In genomic region chr7:87151701-87152111, GRCh38 we compare ENCODE assay signal across 8 cellular contexts. TPM values are rescaled to one million over a fixed set of nuclear protein-coding genes. Genes with fewer than 3 reads are reported as not detected.
DNase-seq lines count a peak whose midpoint lies in the region; ATAC-seq, FAIRE-seq and TF ChIP-seq lines count a peak whose summit lies in the region.

No MANE protein-coding gene starts in this region.

- H4K20me1 ChIP-seq in H9 (ENCODE audit: control insufficient read depth, insufficient read depth, insufficient read length): no peaks in the 10 kb centered on the region

- H3K27ac ChIP-seq in H9 (ENCODE audit: insufficient read length, low read depth, low read length) (peak overlapping the region; percentile 95), dorsolateral prefrontal cortex (peak overlapping the region; percentile 85 to 100 (median 98))

- H3K9me3 Mint-ChIP-seq in H9 (peaks cover 0 to 4% of the 10 kb centered on the region in 2 experiments; a peak in 1 of 5 replicates), neural crest cell (no peaks in the 10 kb centered on the region)

- peak overlapping the region; percentile 98 to 100 (median 100) for H3K27ac Mint-ChIP-seq in H9
- peak overlapping the region; percentile 99 for H3K27ac Mint-ChIP-seq in neural crest cell (ENCODE audit: unreplicated experiment)

- intact Hi-C loops in dorsolateral prefrontal cortex (cut with DNase I): loop anchor here (1.0 to 5.0 kb wide), 4 partner anchors 68 to 224 kb away; partner anchors contain the start of genes ELAPOR2 (in 1 of the 2) and TMEM243 (in 1 of the 2)

- peak overlapping the region; percentile 79 for H2BK120ac ChIP-seq in H9 (ENCODE audit: low read depth, low read length, poor library complexity, severe bottlenecking)

- H3K79me1 ChIP-seq in H9 (ENCODE audit: insufficient read depth, low read depth, low read length, poor library complexity, severe bottlenecking): no peaks in the 10 kb centered on the region

- ATAC-seq in GM18502 (IDR thresholded peaks at IDR 0.05; ENCODE audit: poor library complexity, unreplicated experiment): peak; percentile 39

- H3K4me1 Mint-ChIP-seq in H9: peaks cover 24 to 25% of the 10 kb centered on the region in 2 experiments
- peaks cover 35% of the 10 kb centered on the region for H3K4me1 Mint-ChIP-seq in neural crest cell

- no peaks in the 10 kb centered on the region for H3K27me3 ChIP-seq in H9 (ENCODE audit: insufficient read depth, low read length)
- H3K27me3 ChIP-seq in dorsolateral prefrontal cortex: no peaks in the 10 kb centered on the region

- WGBS in H9 (ENCODE audit: extremely low coverage, insufficient read length, low lambda C conversion rate): no CpG with 5 or more reads among the region's 13 CpGs

- H3K4me2 ChIP-seq in H9 (ENCODE audit: insufficient read depth, insufficient read length, low read length): peak overlapping the region; percentile 90

- H3T11ph ChIP-seq in H9 (ENCODE audit: low read length): no peak overlapping the region

- H3K18ac ChIP-seq in H9 (ENCODE audit: insufficient read length, low read depth, low read length): peak overlapping the region; percentile 100

- H3K14ac ChIP-seq in H9 (ENCODE audit: insufficient read depth, low read length): peak overlapping the region; percentile 100

- H3K79me2 ChIP-seq in H9 (ENCODE audit: insufficient read depth, low read length): peaks cover 26% of the 10 kb centered on the region; the same call in 1 of the 2 replicates

- H4K91ac ChIP-seq in H9 (ENCODE audit: insufficient read length, low read depth, low read length): no peak overlapping the region

- TF ChIP-seq POLR2A in GM12892 (IDR thresholded peaks at IDR 0.05; ENCODE audit: low read depth, low read length): no peak

- H2BK5ac ChIP-seq in H9 (ENCODE audit: insufficient read length, low read length): peak overlapping the region; percentile 91

- H2BK15ac ChIP-seq in H9 (ENCODE audit: low read depth, low read length): no peak overlapping the region

- no peak for DNase-seq in H9
- DNase-seq in NCI-H1694 (lab: John Stamatoyannopoulos, UW): peak; percentile 55
- no peak for DNase-seq in dorsolateral prefrontal cortex
- no peak for DNase-seq in neural crest cell (ENCODE audit: low read depth, low spot score)
- DNase-seq in GM12892 (ENCODE audit: insufficient read length): no peak
- no peak for DNase-seq in T1000 (lab: John Stamatoyannopoulos, UW)
- no peak for DNase-seq in ecto neural progenitor cell (ENCODE audit: low spot score)

- no peak overlapping the region for H3K23ac ChIP-seq in H9 (ENCODE audit: insufficient read length, low read depth, low read length)

- H2AK5ac ChIP-seq in H9 (ENCODE audit: insufficient read length, low read length): no peak overlapping the region

- H3K9ac ChIP-seq in H9 (ENCODE audit: extremely low read depth, insufficient read length, low read length): peak overlapping the region; percentile 100

- peak overlapping the region; percentile 60 to 92 (median 82) for H3K4me3 ChIP-seq in dorsolateral prefrontal cortex

- peak overlapping the region; percentile 99 for H4K5ac ChIP-seq in H9 (ENCODE audit: insufficient read length, low read depth, low read length)

- peaks cover 3 to 20% (median 19%) of the 10 kb centered on the region in 3 experiments; a peak in 6 of 7 replicates for H3K36me3 Mint-ChIP-seq in H9 (ENCODE audit: insufficient read depth in 1 of 3, low read depth in 3 of 3)
- no peaks in the 10 kb centered on the region for H3K36me3 Mint-ChIP-seq in neural crest cell (ENCODE audit: low read depth)

- no peak overlapping the region for H2BK12ac ChIP-seq in H9 (ENCODE audit: insufficient read length, low read depth, low read length)

- peak overlapping the region; percentile 97 for H3K56ac ChIP-seq in H9 (ENCODE audit: insufficient read length, low read depth, low read length)

- no peaks in the 10 kb centered on the region for H3K4me1 ChIP-seq in H9 (ENCODE audit: insufficient read depth, low read length)

- no peak overlapping the region for H2BK20ac ChIP-seq in H9 (ENCODE audit: low read depth, low read length, poor library complexity, severe bottlenecking)

- peaks cover 3% of the 10 kb centered on the region for H3K23me2 ChIP-seq in H9 (ENCODE audit: insufficient read length, low read depth, low read length, poor library complexity, severe bottlenecking)

- H2AFZ ChIP-seq in H9 (ENCODE audit: low read length): no peak overlapping the region

- peak overlapping the region; percentile 98 for H4K8ac ChIP-seq in H9 (replicated peaks; ENCODE audit: insufficient read length, low read depth, low read length)

- FAIRE-seq in GM12892 (lab: Jason Lieb, UNC): no peak

- peak overlapping the region; percentile 97 to 98 for H3K4me3 Mint-ChIP-seq in H9
- H3K4me3 Mint-ChIP-seq in neural crest cell: peak overlapping the region; percentile 98

- TF ChIP-seq CTCF in H9 (conservative IDR thresholded peaks at IDR 0.05): no peak
- TF ChIP-seq CTCF in dorsolateral prefrontal cortex (IDR thresholded peaks at IDR 0.05 in 54 of 56, conservative IDR thresholded peaks at IDR 0.05 in 2 of 56; ENCODE audit: low read depth in 1 of 56, partially characterized antibody in 56 of 56): peak in 1 of 56 donors; percentile 3
- no peak for TF ChIP-seq CTCF in neural crest cell (conservative IDR thresholded peaks at IDR 0.05)

- no peaks in the 10 kb centered on the region for H3K9me3 ChIP-seq in H9 (ENCODE audit: control insufficient read depth, low read depth, low read length)

- peak overlapping the region; percentile 29; the same call in 1 of the 2 replicates for H3K4ac ChIP-seq in H9 (ENCODE audit: low read depth, low read length)

- H3K27me3 Mint-ChIP-seq in H9 (ENCODE audit: low read depth) (no peaks in the 10 kb centered on the region), neural crest cell (ENCODE audit: low read depth) (no peaks in the 10 kb centered on the region)

RNA-seq across cellular contexts. Expression of gene DMTF1, which starts 0.5 kb away (rescaled TPM):
- total RNA-seq in H9 (2021) (102 and 111 TPM in 2 replicates), dorsolateral prefrontal cortex (100 to 1,000 TPM; 109 to 192 (median 149) TPM), neural crest cell (113 and 117 TPM in 2 replicates)
- polyA plus RNA-seq in GM12892 (2012; ENCODE audit: missing spikeins): 75.5 TPM
